Comparison of ENCODE assay signal across 20 cellular contexts in genomic region chr13:112714772-112715569, GRCh38. TPM values are rescaled to one million over a fixed set of nuclear protein-coding genes. Genes with fewer than 3 reads are reported as not detected.
DNase-seq lines count a peak whose midpoint lies in the region; ATAC-seq and TF ChIP-seq lines count a peak whose summit lies in the region.
"Had no signal": no experiment of that assay in that cellular context is flagged by ENCODE, and none has a peak within 500 bp of the region (broad histone marks: within the 10 kb centered on the region; RNA-seq: fewer than 3 reads in every experiment).

No MANE protein-coding gene starts in this region.

- H3K4me2 ChIP-seq in GM23338: peak overlapping the region; percentile 32
- H3K4me2 ChIP-seq: BLaER1 treated with 17β-estradiol and CSF1 and Interleukin-3, amounts not matched to agents 10 nM and 100 nM had no signal

- H3K4me3 Mint-ChIP-seq in GM23338: peak overlapping the region; percentile 8; the same call in 1 of the 3 replicates
- H3K4me3 Mint-ChIP-seq in stimulated activated memory B cell treated with anti-CD40 and anti-IgM and Interleukin-4, amounts not matched to agents 10 μg/mL and 1 μg/mL and 100 μg/mL, for 72 hours: no peak overlapping the region
- H3K4me3 Mint-ChIP-seq: activated naive CD8-positive, alpha-beta T cell treated with anti-CD3 and anti-CD28 coated beads, Interleukin-2, amount 10 ng/mL, durations not matched to agents 7 days and 5 days; effector memory CD8-positive, alpha-beta T cell had no signal

- H3K9me2 ChIP-seq in GM23338 (ENCODE audit: insufficient read depth): no peaks in the 10 kb centered on the region

- H3K27ac ChIP-seq in GM23338 (ENCODE audit: low read depth): no peak overlapping the region
- H3K27ac ChIP-seq: BLaER1 treated with 17β-estradiol and CSF1 and Interleukin-3, amounts not matched to agents 10 nM and 100 nM; foreskin keratinocyte; neutrophil; vagina had no signal

- no peak overlapping the region for H3K4me3 ChIP-seq in GM23338
- H3K4me3 ChIP-seq in fibroblast of pulmonary artery (replicated peaks; ENCODE audit: low read depth, low read length): no peak overlapping the region
- H3K4me3 ChIP-seq: BLaER1 treated with 17β-estradiol and CSF1 and Interleukin-3, amounts not matched to agents 10 nM and 100 nM; GM12878; vagina had no signal

- peaks cover 83% of the 10 kb centered on the region for H3K4me1 Mint-ChIP-seq in GM23338
- H3K4me1 Mint-ChIP-seq in stimulated activated memory B cell treated with anti-CD40 and anti-IgM and Interleukin-4, amounts not matched to agents 10 μg/mL and 1 μg/mL and 100 μg/mL, for 72 hours: peaks cover 54% of the 10 kb centered on the region

- no peaks in the 10 kb centered on the region for H3K27me3 ChIP-seq in GM23338 (ENCODE audit: insufficient read depth)
- H3K27me3 ChIP-seq: BLaER1 treated with 17β-estradiol and CSF1 and Interleukin-3, amounts not matched to agents 10 nM and 100 nM; foreskin keratinocyte; neutrophil; vagina had no signal

- no peak overlapping the region for H2AFZ ChIP-seq in GM23338

- peaks cover 54% of the 10 kb centered on the region for H3K4me1 ChIP-seq in GM23338 (ENCODE audit: insufficient read depth)

- DNase-seq in GM23338 (ENCODE audit: low spot score) (no peak), MV-4-11 (lab: John Stamatoyannopoulos, UW) (peak; percentile 67), fibroblast of pulmonary artery (ENCODE audit: low read depth) (peak; percentile 25), NCI-H82 (lab: John Stamatoyannopoulos, UW) (no peak), HUDEP-2 (lab: John Stamatoyannopoulos, UW; ENCODE audit: unreplicated experiment in 76 of 76) (no peak)
- DNase-seq in stimulated activated CD4-positive, alpha-beta T cell treated with anti-CD3 and anti-CD28 coated beads, Interleukin-4, amount 100 ng/mL, for 24 hours: no peak
- DNase-seq: activated CD4-positive, CD25-positive, alpha-beta regulatory T cell treated with anti-CD3 and anti-CD28 coated beads, Interleukin-2, amount 50 U/mL, for 72 hours; activated naive CD8-positive, alpha-beta T cell treated with anti-CD3 and anti-CD28 coated beads, Interleukin-2, amount 10 ng/mL, durations not matched to agents 7 days and 5 days; central memory CD4-positive, alpha-beta T cell; effector memory CD8-positive, alpha-beta T cell; foreskin keratinocyte; mammary epithelial cell; NCI-H2029 treated with DMSO at 0.1 percent for 48 hours; NCI-H526 treated with DMSO at 0.1 percent for 48 hours; stimulated activated CD4-positive, alpha-beta T cell treated with anti-CD3 and anti-CD28 coated beads, Interleukin-4, amount 100 ng/mL, for 4 hours had no signal

- H3K79me2 ChIP-seq in GM23338 (replicated peaks; ENCODE audit: insufficient read depth): peaks cover 77% of the 10 kb centered on the region

- H3F3A ChIP-seq in GM23338 (replicated peaks; ENCODE audit: low read depth): peaks cover 15% of the 10 kb centered on the region

- H3K27ac Mint-ChIP-seq in GM23338: peak overlapping the region; percentile 60
- H3K27ac Mint-ChIP-seq in stimulated activated memory B cell treated with anti-CD40 and anti-IgM and Interleukin-4, amounts not matched to agents 10 μg/mL and 1 μg/mL and 100 μg/mL, for 72 hours: peak overlapping the region; percentile 48
- H3K27ac Mint-ChIP-seq: activated naive CD8-positive, alpha-beta T cell treated with anti-CD3 and anti-CD28 coated beads, Interleukin-2, amount 10 ng/mL, durations not matched to agents 7 days and 5 days had no signal

- peaks cover 29% of the 10 kb centered on the region for H3K27me3 Mint-ChIP-seq in GM23338 (ENCODE audit: insufficient read depth, low read depth, poor library complexity)
- H3K27me3 Mint-ChIP-seq in stimulated activated memory B cell treated with anti-CD40 and anti-IgM and Interleukin-4, amounts not matched to agents 10 μg/mL and 1 μg/mL and 100 μg/mL, for 72 hours: no peaks in the 10 kb centered on the region
- H3K27me3 Mint-ChIP-seq: activated naive CD8-positive, alpha-beta T cell treated with anti-CD3 and anti-CD28 coated beads, Interleukin-2, amount 10 ng/mL, durations not matched to agents 7 days and 5 days; effector memory CD8-positive, alpha-beta T cell had no signal

- no peaks in the 10 kb centered on the region for H4K20me1 ChIP-seq in GM23338 (replicated peaks; ENCODE audit: insufficient read depth)

- no peak for ATAC-seq in GM23338
- ATAC-seq in stimulated activated memory B cell treated with anti-CD40 and anti-IgM and Interleukin-4, amounts not matched to agents 10 μg/mL and 1 μg/mL and 100 μg/mL, for 72 hours: peak; percentile 53
- ATAC-seq: effector memory CD8-positive, alpha-beta T cell; foreskin keratinocyte; GM12878 had no signal

- TF ChIP-seq CTCF in GM23338 (conservative IDR thresholded peaks at IDR 0.05; ENCODE audit: low read depth in 2 of 2) (no peak), fibroblast of pulmonary artery (IDR thresholded peaks at IDR 0.05; ENCODE audit: low read length, missing control alignments) (no peak)

- no peaks in the 10 kb centered on the region for H3K36me3 ChIP-seq in GM23338 (ENCODE audit: insufficient read depth)
- H3K36me3 ChIP-seq: vagina had no signal

- H3K9me3 Mint-ChIP-seq in GM23338: peaks cover 10% of the 10 kb centered on the region; the same call in 2 of the 3 replicates
- peaks cover 2% of the 10 kb centered on the region for H3K9me3 Mint-ChIP-seq in stimulated activated memory B cell treated with anti-CD40 and anti-IgM and Interleukin-4, amounts not matched to agents 10 μg/mL and 1 μg/mL and 100 μg/mL, for 72 hours
- H3K9me3 Mint-ChIP-seq: activated naive CD8-positive, alpha-beta T cell treated with anti-CD3 and anti-CD28 coated beads, Interleukin-2, amount 10 ng/mL, durations not matched to agents 7 days and 5 days; effector memory CD8-positive, alpha-beta T cell had no signal

- peaks cover 34% of the 10 kb centered on the region for H3K36me3 Mint-ChIP-seq in GM23338 (ENCODE audit: low read depth)
- H3K36me3 Mint-ChIP-seq in stimulated activated memory B cell treated with anti-CD40 and anti-IgM and Interleukin-4, amounts not matched to agents 10 μg/mL and 1 μg/mL and 100 μg/mL, for 72 hours: peaks cover 35% of the 10 kb centered on the region
- H3K36me3 Mint-ChIP-seq: activated naive CD8-positive, alpha-beta T cell treated with anti-CD3 and anti-CD28 coated beads, Interleukin-2, amount 10 ng/mL, durations not matched to agents 7 days and 5 days had no signal

TF ChIP-seq in GM23338, 12 proteins besides CTCF, POLR2A, EP300 and RAD21:
- TF ChIP-seq, protein P1, sequence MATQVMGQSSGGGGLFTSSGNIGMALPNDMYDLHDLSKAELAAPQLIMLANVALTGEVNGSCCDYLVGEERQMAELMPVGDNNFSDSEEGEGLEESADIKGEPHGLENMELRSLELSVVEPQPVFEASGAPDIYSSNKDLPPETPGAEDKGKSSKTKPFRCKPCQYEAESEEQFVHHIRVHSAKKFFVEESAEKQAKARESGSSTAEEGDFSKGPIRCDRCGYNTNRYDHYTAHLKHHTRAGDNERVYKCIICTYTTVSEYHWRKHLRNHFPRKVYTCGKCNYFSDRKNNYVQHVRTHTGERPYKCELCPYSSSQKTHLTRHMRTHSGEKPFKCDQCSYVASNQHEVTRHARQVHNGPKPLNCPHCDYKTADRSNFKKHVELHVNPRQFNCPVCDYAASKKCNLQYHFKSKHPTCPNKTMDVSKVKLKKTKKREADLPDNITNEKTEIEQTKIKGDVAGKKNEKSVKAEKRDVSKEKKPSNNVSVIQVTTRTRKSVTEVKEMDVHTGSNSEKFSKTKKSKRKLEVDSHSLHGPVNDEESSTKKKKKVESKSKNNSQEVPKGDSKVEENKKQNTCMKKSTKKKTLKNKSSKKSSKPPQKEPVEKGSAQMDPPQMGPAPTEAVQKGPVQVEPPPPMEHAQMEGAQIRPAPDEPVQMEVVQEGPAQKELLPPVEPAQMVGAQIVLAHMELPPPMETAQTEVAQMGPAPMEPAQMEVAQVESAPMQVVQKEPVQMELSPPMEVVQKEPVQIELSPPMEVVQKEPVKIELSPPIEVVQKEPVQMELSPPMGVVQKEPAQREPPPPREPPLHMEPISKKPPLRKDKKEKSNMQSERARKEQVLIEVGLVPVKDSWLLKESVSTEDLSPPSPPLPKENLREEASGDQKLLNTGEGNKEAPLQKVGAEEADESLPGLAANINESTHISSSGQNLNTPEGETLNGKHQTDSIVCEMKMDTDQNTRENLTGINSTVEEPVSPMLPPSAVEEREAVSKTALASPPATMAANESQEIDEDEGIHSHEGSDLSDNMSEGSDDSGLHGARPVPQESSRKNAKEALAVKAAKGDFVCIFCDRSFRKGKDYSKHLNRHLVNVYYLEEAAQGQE (IDR thresholded peaks at IDR 0.05; ENCODE audit: unreplicated experiment): no peak

RNA-seq across cellular contexts. Expression of gene ATP11A, which starts 25.1 kb away (rescaled TPM):
- total RNA-seq in GM23338 (2014; rRNA removed; shearing (Covaris generic)): 35.1 and 52.6 TPM in 2 replicates
- polyA plus RNA-seq in GM23338 (2016; fragmentation: Nextera tagmentation; extraction: Ambion mirVana): 12.3 and 12.8 TPM in 2 replicates

Comparison
In these comparisons a context has a peak if more than half of its experiments do, and no peak if none do; other contexts are left out.
1. DNase-seq: peak in MV-4-11 (single experiment) and fibroblast of pulmonary artery (single experiment); none in GM23338 (single experiment), stimulated activated CD4-positive, alpha-beta T cell treated with anti-CD3 and anti-CD28 coated beads, Interleukin-4, amount 100 ng/mL, for 24 hours (single experiment), NCI-H82 (single experiment) and HUDEP-2 (0 of 76).